19 cellular contexts compared by ENCODE assay signal in genomic region chr12:22860926-22861325, GRCh38.
DNase-seq lines count a peak whose midpoint lies in the region; ATAC-seq, FAIRE-seq and TF ChIP-seq lines count a peak whose summit lies in the region.
"Had no signal": no experiment of that assay in that cellular context is flagged by ENCODE, and none has a peak within 500 bp of the region (broad histone marks: within the 10 kb centered on the region; RNA-seq: fewer than 3 reads in every experiment).

No MANE protein-coding gene starts in this region.

- no peak overlapping the region for H3K9ac ChIP-seq in HepG2 (ENCODE audit: insufficient read depth, low read depth, low read length)

- H3K9me3 ChIP-seq in HepG2 (ENCODE audit: low read length) (no peaks in the 10 kb centered on the region), right lobe of liver (no peaks in the 10 kb centered on the region)
- H3K9me3 ChIP-seq: BE2C had no signal

- no TSS peak for BruUV-seq in HepG2 (replicated peaks; lab: Mats Ljungman, UMichigan)

- TF ChIP-seq EP300 in HepG2 (IDR thresholded peaks at IDR 0.05; ENCODE audit: low read depth in 2 of 2, low read length in 2 of 2) (no peak), HepG2 (CRISPR knock-in tag; IDR thresholded peaks at IDR 0.05; ENCODE audit: borderline replicate concordance) (no peak)

- TF ChIP-seq RAD21 in HepG2 (CRISPR knock-in tag; IDR thresholded peaks at IDR 0.05): no peak

- H3K27ac ChIP-seq in HepG2 (ENCODE audit: extremely low read length, insufficient read depth, low read length) (no peak overlapping the region), right lobe of liver (no peak overlapping the region), foreskin keratinocyte (no peak overlapping the region)
- H3K27ac ChIP-seq: HL-60 had no signal

- TF ChIP-seq POLR2A in HepG2 (IDR thresholded peaks at IDR 0.05; ENCODE audit: insufficient read depth in 1 of 2, low read depth in 2 of 2, low read length in 2 of 2) (no peak), right lobe of liver (IDR thresholded peaks at IDR 0.05) (no peak), GM12891 (IDR thresholded peaks at IDR 0.05; ENCODE audit: low read depth, low read length) (no peak)

- in situ Hi-C loops in HepG2 (cut with HindIII; ENCODE audit: extremely low pct_ligation_motif_present, low pct_unique_long_range_greater_than_20kb): loop anchor here (25.0 kb wide), 1 partner anchor 1926 kb away; no protein-coding TSS in a partner anchor

- no peak overlapping the region for H3K4me3 ChIP-seq in HepG2 (replicated peaks in 1 of 3; ENCODE audit: insufficient read depth in 1 of 3, low read depth in 2 of 3, low read length in 3 of 3)
- no peak overlapping the region for H3K4me3 ChIP-seq in right lobe of liver

- intact Hi-C loops in HepG2 (cut with micrococcal nuclease; ENCODE audit: unreplicated experiment): no loop called here
- intact Hi-C loops in right lobe of liver (cut with DNase I): no loop called here

- no peaks in the 10 kb centered on the region for H3K36me3 ChIP-seq in HepG2 (replicated peaks in 1 of 2; ENCODE audit: control insufficient read depth in 1 of 2, insufficient read depth in 2 of 2, low read length in 2 of 2)
- no peaks in the 10 kb centered on the region for H3K36me3 ChIP-seq in right lobe of liver
- H3K36me3 ChIP-seq: BE2C had no signal

- H3K4me1 ChIP-seq in HepG2 (ENCODE audit: insufficient read depth, low read length) (no peaks in the 10 kb centered on the region), right lobe of liver (no peaks in the 10 kb centered on the region), foreskin keratinocyte (no peaks in the 10 kb centered on the region)
- H3K4me1 ChIP-seq: BE2C had no signal

- POLR2A ChIA-PET in HepG2 (lab: Yijun Ruan, JAX): no interaction called here

- H2AFZ ChIP-seq in HepG2 (ENCODE audit: low read length): no peak overlapping the region

- CTCF ChIA-PET in HepG2 (lab: Yijun Ruan, JAX; ENCODE audit: low intra/inter-chr PET ratio, low total read pairs): no interaction called here

- ATAC-seq in HepG2 (no peak), right lobe of liver (no peak), foreskin keratinocyte (peak; percentile 16)
- ATAC-seq: PC-3 had no signal

- 0% methylated on average over 3 of the region's 3 CpGs for WGBS in HepG2 (ENCODE audit: low lambda C conversion rate)
- WGBS in right lobe of liver (ENCODE audit: insufficient coverage, low coverage, low lambda C conversion rate, missing lambda C conversion rate): 74% methylated on average over 3 of the region's 3 CpGs

- TF ChIP-seq CTCF in HepG2 (CRISPR knock-in tag; IDR thresholded peaks at IDR 0.05): no peak
- no peak for TF ChIP-seq CTCF in right lobe of liver (IDR thresholded peaks at IDR 0.05)
- no peak for TF ChIP-seq CTCF in foreskin keratinocyte (conservative IDR thresholded peaks at IDR 0.05)

- FAIRE-seq in HepG2 (lab: Jason Lieb, UNC): no peak
- FAIRE-seq in GM12891 (lab: Jason Lieb, UNC): no peak
- FAIRE-seq: HTR-8/SVneo had no signal

- no peaks in the 10 kb centered on the region for H3K79me2 ChIP-seq in HepG2 (ENCODE audit: insufficient read depth, low read length)

- no peak overlapping the region for H3K4me2 ChIP-seq in HepG2 (ENCODE audit: low read depth, low read length)

- peak; percentile 9 for DNase-seq in NCI-H1105 treated with DMSO at 0.1 percent for 48 hours (lab: John Stamatoyannopoulos, UW)
- DNase-seq in NCI-H1105 (lab: John Stamatoyannopoulos, UW): no peak
- DNase-seq in HepG2 (ENCODE audit: low spot score): no peak
- DNase-seq in right lobe of liver: no peak
- DNase-seq in foreskin keratinocyte: peak in 1 of 2 donors; percentile 68
- DNase-seq in occipital lobe (lab: John Stamatoyannopoulos, UW): no peak
- no peak for DNase-seq in GM12891 (ENCODE audit: insufficient read length, low spot score)
- DNase-seq in NCI-H2196 treated with DMSO at 0.1 percent for 48 hours (lab: John Stamatoyannopoulos, UW; ENCODE audit: unreplicated experiment): no peak
- DNase-seq: 8988T; BE2C; Calu3; CD4-positive, alpha-beta memory T cell; DMS79; GOT3; NCI-H146; NCI-H2107; PC-3 had no signal

- H4K20me1 ChIP-seq in HepG2 (ENCODE audit: insufficient read depth, low read length): no peaks in the 10 kb centered on the region

- no peaks in the 10 kb centered on the region; a peak in 1 of 5 replicates for H3K27me3 ChIP-seq in HepG2 (ENCODE audit: control insufficient read depth in 1 of 2, insufficient read depth in 2 of 2, low read length in 2 of 2)
- H3K27me3 ChIP-seq in right lobe of liver: no peaks in the 10 kb centered on the region
- H3K27me3 ChIP-seq in foreskin keratinocyte: no peaks in the 10 kb centered on the region
- H3K27me3 ChIP-seq: BE2C had no signal

TF ChIP-seq in HepG2, 621 proteins besides CTCF, POLR2A, EP300 and RAD21:
- TF ChIP-seq TFDP1 (CRISPR knock-in tag; IDR thresholded peaks at IDR 0.05; ENCODE audit: borderline replicate concordance): no peak
- TF ChIP-seq SPEN (CRISPR knock-in tag; IDR thresholded peaks at IDR 0.05; ENCODE audit: low read depth): no peak
- TF ChIP-seq DR1 (CRISPR knock-in tag; IDR thresholded peaks at IDR 0.05): no peak
- TF ChIP-seq ZNF652 (CRISPR knock-in tag; IDR thresholded peaks at IDR 0.05; ENCODE audit: borderline replicate concordance, low read depth): 0 out of 2 replicates have a peak, but pooled peaks have one; percentile 24
- no peak for TF ChIP-seq TEAD2 (CRISPR knock-in tag; IDR thresholded peaks at IDR 0.05)

TF ChIP-seq in GM12891, 5 proteins besides CTCF, POLR2A, EP300 and RAD21:
- TF ChIP-seq SPI1 (IDR thresholded peaks at IDR 0.05; ENCODE audit: low read depth, low read length): no peak
- no peak for TF ChIP-seq POU2F2 (IDR thresholded peaks at IDR 0.05; ENCODE audit: low read depth, low read length)
- TF ChIP-seq POLR2AphosphoS5 (IDR thresholded peaks at IDR 0.05; ENCODE audit: low read depth, low read length): no peak
- no peak for TF ChIP-seq PAX5 (IDR thresholded peaks at IDR 0.05; ENCODE audit: insufficient read depth, low read length, severe bottlenecking)
- TF ChIP-seq TAF1 (IDR thresholded peaks at IDR 0.05; ENCODE audit: low read depth, low read length): no peak
